Comparison of ENCODE assay signal across 19 cellular contexts in genomic region chr2:177247693-177248262, GRCh38. TPM values are rescaled to one million over a fixed set of nuclear protein-coding genes. Genes with fewer than 3 reads are reported as not detected.
DNase-seq lines count a peak whose midpoint lies in the region; ATAC-seq and TF ChIP-seq lines count a peak whose summit lies in the region.
"Had no signal": no experiment of that assay in that cellular context is flagged by ENCODE, and none has a peak within 500 bp of the region (broad histone marks: within the 10 kb centered on the region; RNA-seq: fewer than 3 reads in every experiment).

No MANE protein-coding gene starts in this region.

- H3K27ac ChIP-seq in HCT116 (ENCODE audit: low read depth, low read length), result no peak overlapping the region
- peak overlapping the region in 1 of 2 donors; percentile 31 for H3K27ac ChIP-seq in coronary artery
- H3K27ac ChIP-seq: lower lobe of right lung, parathyroid adenoma, SK-N-MC, upper lobe of right lung had no signal

- no TSS peak for BruUV-seq in HCT116 (replicated peaks; lab: Mats Ljungman, UMichigan)

- TF ChIP-seq CTCF in HCT116 (IDR thresholded peaks at IDR 0.05 in 2 of 3, conservative IDR thresholded peaks at IDR 0.05 in 1 of 3; ENCODE audit: borderline replicate concordance in 1 of 3, insufficient read depth in 1 of 3, low read depth in 2 of 3, low read length in 2 of 3) (no peak), coronary artery (IDR thresholded peaks at IDR 0.05) (no peak), natural killer cell (IDR thresholded peaks at IDR 0.05) (no peak), HFFc6 (IDR thresholded peaks at IDR 0.05) (no peak)

- no peak overlapping the region for H2AFZ ChIP-seq in HCT116 (ENCODE audit: low read depth, low read length, poor library complexity, severe bottlenecking)
- H2AFZ ChIP-seq: parathyroid adenoma had no signal

- peak overlapping the region; percentile 5; the same call in 1 of the 2 replicates for H3K4me2 ChIP-seq in HCT116 (ENCODE audit: low read length)

- no peaks in the 10 kb centered on the region for H3K9me3 Mint-ChIP-seq in activated CD4-positive, alpha-beta memory T cell treated with anti-CD3 and anti-CD28 coated beads for 36 hours
- no peaks in the 10 kb centered on the region for H3K9me3 Mint-ChIP-seq in activated CD4-positive, alpha-beta memory T cell treated with anti-CD3 and anti-CD28 coated beads, Interleukin-2, amount 10 ng/mL, durations not matched to agents 7 days and 5 days
- H3K9me3 Mint-ChIP-seq in natural killer cell, result peaks cover 0 to under 1% of the 10 kb centered on the region in 2 donors
- H3K9me3 Mint-ChIP-seq in HFFc6, result no peaks in the 10 kb centered on the region
- H3K9me3 Mint-ChIP-seq: activated T-helper 2 cell treated with anti-CD3 and anti-CD28 coated beads, Interferon-gamma antibody, Interleukin-2, Interleukin-4, amounts not matched to agents 10 μg/mL and 5 μg/mL and 100 μg/mL, durations not matched to agents 14 hours and 24 hours and 36 hours; stimulated activated naive CD8-positive, alpha-beta T cell treated with anti-CD3 and anti-CD28 coated beads, Interleukin-15, amount 100 ng/mL, for 72 hours; T-helper 2 cell treated with Interferon-gamma antibody and Interleukin-4, amounts not matched to agents 5 μg/mL and 100 μg/mL, for 36 hours had no signal

- no peaks in the 10 kb centered on the region for H3K27me3 ChIP-seq in HCT116 (ENCODE audit: insufficient read depth, low read length)
- H3K27me3 ChIP-seq: upper lobe of right lung had no signal

- intact Hi-C loops in activated CD4-positive, alpha-beta memory T cell treated with anti-CD3 and anti-CD28 coated beads for 36 hours (cut with micrococcal nuclease), result no loop called here
- intact Hi-C loops in HCT116 (cut with micrococcal nuclease), result no loop called here
- intact Hi-C loops in natural killer cell (cut with micrococcal nuclease), result no loop called here

- DNase-seq in activated CD4-positive, alpha-beta memory T cell treated with anti-CD3 and anti-CD28 coated beads for 36 hours, result no peak
- DNase-seq in activated CD4-positive, alpha-beta memory T cell treated with anti-CD3 and anti-CD28 coated beads, Interleukin-2, amount 10 ng/mL, durations not matched to agents 7 days and 5 days, result no peak
- DNase-seq in HCT116 (ENCODE audit: low read depth, low spot score) (no peak), coronary artery (ENCODE audit: low spot score) (no peak), natural killer cell (no peak), AG08395 (ENCODE audit: low spot score) (no peak), HFFc6 (no peak)
- no peak for DNase-seq in effector CD8-positive, alpha-beta T cell (lab: John Stamatoyannopoulos, UW)
- DNase-seq: 8988T; Calu3; EL; head of caudate nucleus; lower lobe of right lung; stimulated activated naive CD8-positive, alpha-beta T cell treated with anti-CD3 and anti-CD28 coated beads, Interleukin-15, amount 100 ng/mL, for 72 hours; upper lobe of right lung had no signal

- H3K36me3 Mint-ChIP-seq in activated CD4-positive, alpha-beta memory T cell treated with anti-CD3 and anti-CD28 coated beads for 36 hours, result peaks cover 16% of the 10 kb centered on the region
- peaks cover 45% of the 10 kb centered on the region for H3K36me3 Mint-ChIP-seq in activated CD4-positive, alpha-beta memory T cell treated with anti-CD3 and anti-CD28 coated beads, Interleukin-2, amount 10 ng/mL, durations not matched to agents 7 days and 5 days (ENCODE audit: low read depth)
- H3K36me3 Mint-ChIP-seq in natural killer cell, result no peaks in the 10 kb centered on the region
- H3K36me3 Mint-ChIP-seq in HFFc6 (ENCODE audit: low read depth), result peaks cover 16% of the 10 kb centered on the region

- peak overlapping the region; percentile 8 for H3K27ac Mint-ChIP-seq in activated CD4-positive, alpha-beta memory T cell treated with anti-CD3 and anti-CD28 coated beads for 36 hours
- H3K27ac Mint-ChIP-seq in activated CD4-positive, alpha-beta memory T cell treated with anti-CD3 and anti-CD28 coated beads, Interleukin-2, amount 10 ng/mL, durations not matched to agents 7 days and 5 days, result no peak overlapping the region
- peak overlapping the region; percentile 80 to 99 for H3K27ac Mint-ChIP-seq in natural killer cell
- no peak overlapping the region; the same call in 1 of the 2 replicates for H3K27ac Mint-ChIP-seq in HFFc6
- H3K27ac Mint-ChIP-seq: activated T-helper 2 cell treated with anti-CD3 and anti-CD28 coated beads, Interferon-gamma antibody, Interleukin-2, Interleukin-4, amounts not matched to agents 10 μg/mL and 5 μg/mL and 100 μg/mL, durations not matched to agents 14 hours and 24 hours and 36 hours; T-helper 2 cell treated with Interferon-gamma antibody and Interleukin-4, amounts not matched to agents 5 μg/mL and 100 μg/mL, for 36 hours had no signal

- CTCF ChIA-PET in activated CD4-positive, alpha-beta memory T cell treated with anti-CD3 and anti-CD28 coated beads for 36 hours (lab: Charles Lee), result interaction anchor here (1.0 kb wide), 1 partner anchor 87 kb away, joined by 3 read pairs; no protein-coding TSS in a partner anchor
- CTCF ChIA-PET in activated CD4-positive, alpha-beta memory T cell treated with anti-CD3 and anti-CD28 coated beads, Interleukin-2, amount 10 ng/mL, durations not matched to agents 7 days and 5 days (lab: Charles Lee), result interaction anchor here (2.1 kb wide), 1 partner anchor 16 kb away, joined by 7 read pairs; no protein-coding TSS in a partner anchor
- CTCF ChIA-PET in HCT116 (lab: Charles Lee), result interaction anchor here (0.7 kb wide), 1 partner anchor 16 kb away, joined by 3 read pairs; no protein-coding TSS in a partner anchor

- no peaks in the 10 kb centered on the region for H3K27me3 Mint-ChIP-seq in activated CD4-positive, alpha-beta memory T cell treated with anti-CD3 and anti-CD28 coated beads for 36 hours
- H3K27me3 Mint-ChIP-seq in activated CD4-positive, alpha-beta memory T cell treated with anti-CD3 and anti-CD28 coated beads, Interleukin-2, amount 10 ng/mL, durations not matched to agents 7 days and 5 days, result no peaks in the 10 kb centered on the region
- H3K27me3 Mint-ChIP-seq in natural killer cell (ENCODE audit: low read depth in 2 of 2) (no peaks in the 10 kb centered on the region), HFFc6 (ENCODE audit: insufficient read depth) (no peaks in the 10 kb centered on the region)
- H3K27me3 Mint-ChIP-seq: stimulated activated naive CD8-positive, alpha-beta T cell treated with anti-CD3 and anti-CD28 coated beads, Interleukin-15, amount 100 ng/mL, for 72 hours had no signal

- RAD21 ChIA-PET in HCT116 (lab: Charles Lee; ENCODE audit: low non-redundant PET in 1 of 2, low total read pairs in 2 of 2, uncharacterized antibody in 2 of 2, unreplicated experiment in 2 of 2), result interaction anchor here in 1 of 2 experiments (0.7 kb wide), 1 partner anchor 84 kb away, joined by 4 read pairs; no protein-coding TSS in a partner anchor

- TF ChIP-seq POLR2A in HCT116 (IDR thresholded peaks at IDR 0.05; ENCODE audit: borderline replicate concordance, extremely low read depth, insufficient read depth, insufficient read length), result no peak

- no peaks in the 10 kb centered on the region for H3K36me3 ChIP-seq in HCT116 (ENCODE audit: control insufficient read depth in 1 of 2, insufficient read depth in 2 of 2, low read length in 2 of 2)
- H3K36me3 ChIP-seq: lower lobe of right lung had no signal

- peaks cover 58 to 92% of the 10 kb centered on the region in 2 experiments for H3K4me1 ChIP-seq in HCT116 (ENCODE audit: control insufficient read depth in 1 of 2, insufficient read depth in 2 of 2, low read length in 2 of 2)

- H4K20me1 ChIP-seq in HCT116 (ENCODE audit: insufficient read depth), result peaks cover 3% of the 10 kb centered on the region; the same call in 1 of the 2 replicates

- no peak overlapping the region for H3K4me3 Mint-ChIP-seq in activated CD4-positive, alpha-beta memory T cell treated with anti-CD3 and anti-CD28 coated beads for 36 hours
- no peak overlapping the region for H3K4me3 Mint-ChIP-seq in activated CD4-positive, alpha-beta memory T cell treated with anti-CD3 and anti-CD28 coated beads, Interleukin-2, amount 10 ng/mL, durations not matched to agents 7 days and 5 days
- no peak overlapping the region for H3K4me3 Mint-ChIP-seq in natural killer cell
- H3K4me3 Mint-ChIP-seq in HFFc6, result no peak overlapping the region
- H3K4me3 Mint-ChIP-seq: stimulated activated naive CD8-positive, alpha-beta T cell treated with anti-CD3 and anti-CD28 coated beads, Interleukin-15, amount 100 ng/mL, for 72 hours; T-helper 2 cell treated with Interferon-gamma antibody and Interleukin-4, amounts not matched to agents 5 μg/mL and 100 μg/mL, for 36 hours had no signal

- TF ChIP-seq RAD21 in HCT116 (IDR thresholded peaks at IDR 0.05; ENCODE audit: low read depth), result no peak

- POLR2A ChIA-PET in activated CD4-positive, alpha-beta memory T cell treated with anti-CD3 and anti-CD28 coated beads for 36 hours (lab: Charles Lee), result interaction anchor here (1.0 kb wide), 1 partner anchor 17 kb away, joined by 3 read pairs; the partner anchor contains the start of gene NFE2L2
- POLR2A ChIA-PET in activated CD4-positive, alpha-beta memory T cell treated with anti-CD3 and anti-CD28 coated beads, Interleukin-2, amount 10 ng/mL, durations not matched to agents 7 days and 5 days (lab: Charles Lee), result interaction anchor here (0.8 to 1.8 kb wide), 3 partner anchors 12 to 17 kb away, joined by 5 to 9 read pairs (median 5); partner anchors contain the start of gene NFE2L2
- POLR2A ChIA-PET in HCT116 (lab: Charles Lee), result interaction anchor here (0.8 to 2.2 kb wide), 2 partner anchors 16 to 34 kb away, joined by 3 to 7 read pairs; partner anchors contain the start of gene NFE2L2

- H3K9me3 ChIP-seq in HCT116 (ENCODE audit: control insufficient read depth in 1 of 2, insufficient read depth in 1 of 2, low read depth in 1 of 2, low read length in 2 of 2), result no peaks in the 10 kb centered on the region
- H3K9me3 ChIP-seq: lower lobe of right lung, upper lobe of right lung had no signal

- H3K4me3 ChIP-seq in HCT116 (replicated peaks in 1 of 2; ENCODE audit: low read depth in 1 of 2, low read length in 2 of 2) (no peak overlapping the region), coronary artery (peak overlapping the region; percentile 11)
- H3K4me3 ChIP-seq: lower lobe of right lung, SK-N-MC, upper lobe of right lung had no signal

- no peaks in the 10 kb centered on the region for H3K9me2 ChIP-seq in HCT116 (ENCODE audit: insufficient read depth)

- H3K9ac ChIP-seq in HCT116 (ENCODE audit: low read length), result 0 out of 2 replicates have a peak overlapping the region, but pooled peaks have one; percentile 16
- H3K9ac ChIP-seq: parathyroid adenoma had no signal

- peaks cover 79% of the 10 kb centered on the region for H3K4me1 Mint-ChIP-seq in activated CD4-positive, alpha-beta memory T cell treated with anti-CD3 and anti-CD28 coated beads for 36 hours (ENCODE audit: low read depth)
- H3K4me1 Mint-ChIP-seq in activated CD4-positive, alpha-beta memory T cell treated with anti-CD3 and anti-CD28 coated beads, Interleukin-2, amount 10 ng/mL, durations not matched to agents 7 days and 5 days, result peaks cover 72% of the 10 kb centered on the region
- H3K4me1 Mint-ChIP-seq in natural killer cell (peaks cover 74 to 78% of the 10 kb centered on the region in 2 donors), HFFc6 (ENCODE audit: low read depth) (peaks cover 62% of the 10 kb centered on the region)

- peaks cover 100% of the 10 kb centered on the region for H3K79me2 ChIP-seq in HCT116 (ENCODE audit: insufficient read depth, low read length)

- ATAC-seq in HCT116, result no peak
- ATAC-seq in natural killer cell, result no peak
- ATAC-seq: lower lobe of right lung; stimulated activated naive CD8-positive, alpha-beta T cell treated with anti-CD3 and anti-CD28 coated beads, Interleukin-15, amount 100 ng/mL, for 72 hours; upper lobe of right lung had no signal

RNA-seq across cellular contexts. Expression of gene NFE2L2, which starts 16.7 kb away (rescaled TPM):
- 10 to 100 TPM; 51.3 to 52.0 TPM for total RNA-seq in activated CD4-positive, alpha-beta memory T cell treated with anti-CD3 and anti-CD28 coated beads for 36 hours
- total RNA-seq in activated CD4-positive, alpha-beta memory T cell treated with anti-CD3 and anti-CD28 coated beads, Interleukin-2, amount 10 ng/mL, durations not matched to agents 7 days and 5 days, result 10 to 100 TPM; 63.2 to 63.4 TPM
- total RNA-seq in HCT116 (2021; ENCODE audit: unreplicated experiment), result 106 TPM
- polyA plus RNA-seq in HCT116 (2012), result 66.5 and 78.3 TPM in 2 replicates
- 10 to 100 TPM; 76.0 to 99.8 (median 84.6) TPM for total RNA-seq in natural killer cell
- total RNA-seq in HFFc6 (2021; fragmentation: NEBNext Ultra II Directional; extraction: Animal tissue kit (Norgen Biotek cat#: 25700)), result 10 to 100 TPM; 59.0 to 76.5 (median 67.8) TPM

RNA-seq across cellular contexts. Expression of gene HNRNPA3, which starts 35.2 kb away (rescaled TPM):
- 100 to 1,000 TPM; 303 to 311 TPM for total RNA-seq in activated CD4-positive, alpha-beta memory T cell treated with anti-CD3 and anti-CD28 coated beads for 36 hours
- 100 to 1,000 TPM; 309 to 312 TPM for total RNA-seq in activated CD4-positive, alpha-beta memory T cell treated with anti-CD3 and anti-CD28 coated beads, Interleukin-2, amount 10 ng/mL, durations not matched to agents 7 days and 5 days
- total RNA-seq in HCT116 (2021; ENCODE audit: unreplicated experiment) (328 TPM), natural killer cell (100 to 1,000 TPM; 223 to 298 (median 289) TPM)
- polyA plus RNA-seq in HCT116 (2012), result 376 and 446 TPM in 2 replicates
- 100 to 1,000 TPM; 165 to 253 (median 205) TPM for total RNA-seq in HFFc6 (2021; fragmentation: NEBNext Ultra II Directional; extraction: Animal tissue kit (Norgen Biotek cat#: 25700))

Comparison
In these comparisons a context has a peak if more than half of its experiments do, and no peak if none do; other contexts are left out.
1. H3K27ac Mint-ChIP-seq: peak in activated CD4-positive, alpha-beta memory T cell treated with anti-CD3 and anti-CD28 coated beads for 36 hours (single experiment) and natural killer cell (2 of 2); none in activated CD4-positive, alpha-beta memory T cell treated with anti-CD3 and anti-CD28 coated beads, Interleukin-2, amount 10 ng/mL, durations not matched to agents 7 days and 5 days (single experiment) and HFFc6 (single experiment).